Comparison of ENCODE assay signal across 9 cellular contexts in genomic region chr11:93648168-93648567, GRCh38. TPM values are rescaled to one million over a fixed set of nuclear protein-coding genes. Genes with fewer than 3 reads are reported as not detected.
DNase-seq lines count a peak whose midpoint lies in the region; ATAC-seq, FAIRE-seq and TF ChIP-seq lines count a peak whose summit lies in the region.
"Had no signal": no experiment of that assay in that cellular context is flagged by ENCODE, and none has a peak within 500 bp of the region (broad histone marks: within the 10 kb centered on the region; RNA-seq: fewer than 3 reads in every experiment).

No MANE protein-coding gene starts in this region.

- CTCF ChIA-PET in HepG2 (lab: Yijun Ruan, JAX; ENCODE audit: low intra/inter-chr PET ratio, low total read pairs): interaction anchor here (1.5 kb wide), 1 partner anchor 414 kb away, joined by 11 read pairs; no protein-coding TSS in a partner anchor

- FAIRE-seq in HepG2 (lab: Jason Lieb, UNC): peak; percentile 68
- FAIRE-seq in RCC 7860 (lab: Jason Lieb, UNC): no peak
- FAIRE-seq: A204.1 had no signal

- TF ChIP-seq EP300 in HepG2 (IDR thresholded peaks at IDR 0.05; ENCODE audit: low read depth in 2 of 2, low read length in 2 of 2) (no peak), HepG2 (CRISPR knock-in tag; IDR thresholded peaks at IDR 0.05; ENCODE audit: borderline replicate concordance) (no peak), transverse colon (IDR thresholded peaks at IDR 0.05; ENCODE audit: low read depth) (no peak)

- H3K4me1 ChIP-seq in HepG2 (ENCODE audit: insufficient read depth, low read length) (no peaks in the 10 kb centered on the region), transverse colon (peaks cover 0 to 2% (median 0%) of the 10 kb centered on the region in 4 donors)

- POLR2A ChIA-PET in HepG2 (lab: Yijun Ruan, JAX): no interaction called here

- H3K27ac ChIP-seq in HepG2 (ENCODE audit: extremely low read length, insufficient read depth, low read length) (no peak overlapping the region), transverse colon (no peak overlapping the region)

- H3K4me2 ChIP-seq in HepG2 (ENCODE audit: low read depth, low read length): no peak overlapping the region

- 0% methylated on average over 2 of the region's 4 CpGs for WGBS in HepG2 (ENCODE audit: low lambda C conversion rate)
- WGBS in transverse colon (ENCODE audit: low coverage in 1 of 2), 2 donors: 60% methylated on average over 4 of the region's 4 CpGs; no CpG with 5 or more reads in 1 of the 2 donors

- no peak overlapping the region for H3K9ac ChIP-seq in HepG2 (ENCODE audit: insufficient read depth, low read depth, low read length)

- no peak overlapping the region for H2AFZ ChIP-seq in HepG2 (ENCODE audit: low read length)

- DNase-seq in NCI-H1417 (lab: John Stamatoyannopoulos, UW) (peak; percentile 1 to 55 (median 29)), NCI-H1417 treated with DMSO at 0.1 percent for 48 hours (lab: John Stamatoyannopoulos, UW) (no peak), SK-N-DZ (ENCODE audit: low spot score) (peak; percentile 51), HepG2 (ENCODE audit: low spot score) (peak; percentile 30), transverse colon (no peak), NCI-H2029 (lab: John Stamatoyannopoulos, UW) (no peak), RCC 7860 (ENCODE audit: low spot score) (no peak)

- BruUV-seq in HepG2 (replicated peaks; lab: Mats Ljungman, UMichigan): no TSS peak

- TF ChIP-seq CTCF in HepG2 (CRISPR knock-in tag; IDR thresholded peaks at IDR 0.05) (peak; percentile 75), transverse colon (IDR thresholded peaks at IDR 0.05) (peak in 2 of 5 experiments; percentile 20 to 33)

- intact Hi-C loops in HepG2 (cut with micrococcal nuclease; ENCODE audit: unreplicated experiment) (loop anchor here (1.0 kb wide), 1 partner anchor 414 kb away; no protein-coding TSS in a partner anchor), transverse colon (cut with DNase I; ENCODE audit: low total_unique reads) (loop anchor here (5.0 kb wide), 1 partner anchor 416 kb away; no protein-coding TSS in a partner anchor)

- in situ Hi-C loops in HepG2 (cut with HindIII; ENCODE audit: extremely low pct_ligation_motif_present, low pct_unique_long_range_greater_than_20kb) (loop anchor here (25.0 kb wide), 1 partner anchor 711 kb away; no protein-coding TSS in a partner anchor), transverse colon (cut with MboI; ENCODE audit: low pct_ligation_motif_present in 1 of 4, low pct_unique_long_range_greater_than_20kb in 1 of 4, low sequenced_read_pairs in 3 of 4) (loop anchor here in 3 of 4 donors (10.0 to 25.0 kb wide), 3 partner anchors 111 to 711 kb away; partner anchors contain the start of gene SMCO4 (in 1 of the 3))

- TF ChIP-seq POLR2A in HepG2 (IDR thresholded peaks at IDR 0.05; ENCODE audit: insufficient read depth in 1 of 2, low read depth in 2 of 2, low read length in 2 of 2): no peak
- no peak for TF ChIP-seq POLR2A in transverse colon (IDR thresholded peaks at IDR 0.05)

- peak; percentile 59 for ATAC-seq in HG02885 (IDR thresholded peaks at IDR 0.05; ENCODE audit: poor library complexity, unreplicated experiment)
- peak; percentile 88 for ATAC-seq in HepG2

- no peaks in the 10 kb centered on the region for H4K20me1 ChIP-seq in HepG2 (ENCODE audit: insufficient read depth, low read length)

- H3K4me3 ChIP-seq in HepG2 (replicated peaks in 1 of 3; ENCODE audit: insufficient read depth in 1 of 3, low read depth in 2 of 3, low read length in 3 of 3) (no peak overlapping the region), transverse colon (no peak overlapping the region)

- H3K27me3 ChIP-seq in HepG2 (ENCODE audit: control insufficient read depth in 1 of 2, insufficient read depth in 2 of 2, low read length in 2 of 2): peaks cover 0 to 3% of the 10 kb centered on the region in 2 experiments; a peak in 2 of 5 replicates
- no peaks in the 10 kb centered on the region for H3K27me3 ChIP-seq in transverse colon

- no peak for TF ChIP-seq RAD21 in HepG2 (CRISPR knock-in tag; IDR thresholded peaks at IDR 0.05)

- H3K79me2 ChIP-seq in HepG2 (ENCODE audit: insufficient read depth, low read length): no peaks in the 10 kb centered on the region

- H3K36me3 ChIP-seq in HepG2 (replicated peaks in 1 of 2; ENCODE audit: control insufficient read depth in 1 of 2, insufficient read depth in 2 of 2, low read length in 2 of 2): no peaks in the 10 kb centered on the region
- H3K36me3 ChIP-seq in transverse colon: no peaks in the 10 kb centered on the region

- no peaks in the 10 kb centered on the region for H3K9me3 ChIP-seq in HepG2 (ENCODE audit: low read length)
- no peaks in the 10 kb centered on the region for H3K9me3 ChIP-seq in transverse colon

TF ChIP-seq in HepG2, 621 proteins besides CTCF, POLR2A, EP300 and RAD21:
- TF ChIP-seq FOXA3 (CRISPR knock-in tag; IDR thresholded peaks at IDR 0.05) (peak; percentile 35; the same call in 1 of the 2 replicates), SMC3 (IDR thresholded peaks at IDR 0.05; ENCODE audit: low read length) (peak; percentile 76), ZSCAN22 (CRISPR knock-in tag; IDR thresholded peaks at IDR 0.05) (no peak), STAG1 (CRISPR knock-in tag; IDR thresholded peaks at IDR 0.05) (peak; percentile 78)

RNA-seq across cellular contexts. Expression of gene CEP295, which starts 13.3 kb away (rescaled TPM):
- polyA plus RNA-seq in SK-N-DZ (2014; cell fraction: cytosol; rRNA removed): 31.2 and 41.7 TPM in 2 replicates
- polyA plus RNA-seq in SK-N-DZ (2014; cell fraction: nucleus; rRNA removed): 49.8 and 65.4 TPM in 2 replicates
- total RNA-seq in HepG2 (2016; rRNA removed; fragmentation: Illumina TruSeq; extraction: Trizol): 19.2 and 23.8 TPM in 2 replicates
- 5.1 and 7.4 TPM in 2 replicates for total RNA-seq in HepG2 (2016; cell fraction: cytosol; rRNA removed; fragmentation: Illumina TruSeq; extraction: Trizol; ENCODE audit: low read depth)
- 17.2 and 21.0 TPM in 2 replicates for total RNA-seq in HepG2 (2016; cell fraction: insoluble cytoplasmic fraction; rRNA removed; fragmentation: Illumina TruSeq; extraction: Trizol)
- 9.8 and 11.9 TPM in 2 replicates for total RNA-seq in HepG2 (2016; cell fraction: membrane; rRNA removed; fragmentation: Illumina TruSeq; extraction: Trizol)
- 54.8 and 58.3 TPM in 2 replicates for total RNA-seq in HepG2 (2016; cell fraction: nucleus; rRNA removed; fragmentation: Illumina TruSeq; extraction: Trizol)
- 5.8 and 6.9 TPM in 2 replicates for polyA plus RNA-seq in HepG2 (2011; rRNA removed)
- polyA plus RNA-seq in HepG2 (2011; cell fraction: cytosol; rRNA removed): 1.6 and 2.4 TPM in 2 replicates
- polyA plus RNA-seq in HepG2 (2011; cell fraction: nucleus; rRNA removed): 7.4 and 9.2 TPM in 2 replicates
- polyA plus RNA-seq in HepG2 (2012): 3.4 and 4.5 TPM in 2 replicates
- 0.61 and 0.66 TPM in 2 replicates for polyA plus RNA-seq in HepG2 (2016; cell fraction: cytosol; fragmentation: Illumina TruSeq; extraction: Trizol; ENCODE audit: low read depth)
- 9.7 and 11.4 TPM in 2 replicates for polyA plus RNA-seq in HepG2 (2016; cell fraction: insoluble cytoplasmic fraction; fragmentation: Illumina TruSeq; extraction: Trizol; ENCODE audit: low read depth)
- 1.7 and 2.1 TPM in 2 replicates for polyA plus RNA-seq in HepG2 (2016; cell fraction: membrane; fragmentation: Illumina TruSeq; extraction: Trizol; ENCODE audit: low read depth)
- 24.7 and 29.2 TPM in 2 replicates for polyA plus RNA-seq in HepG2 (2016; cell fraction: nucleus; fragmentation: Illumina TruSeq; extraction: Trizol; ENCODE audit: insufficient read depth, low read depth)
- 7.1 and 58.6 TPM in 2 replicates for polyA minus RNA-seq in HepG2 (2011; rRNA and poly(A)+ RNA removed; ENCODE audit: low replicate concordance)
- 6.8 and 8.7 TPM in 2 replicates for polyA minus RNA-seq in HepG2 (2011; cell fraction: cytosol; rRNA and poly(A)+ RNA removed)
- 76.9 and 83.3 TPM in 2 replicates for polyA minus RNA-seq in HepG2 (2011; cell fraction: nucleus; rRNA and poly(A)+ RNA removed)
- total RNA-seq in transverse colon: 10 to 100 TPM in 3 of 4 donors, 1 to 10 TPM in 1; 5.6 to 15.5 (median 13.8) TPM

Comparison
In these comparisons a context has a peak if more than half of its experiments do, and no peak if none do; other contexts are left out.
1. DNase-seq: peak in NCI-H1417 (3 of 3), SK-N-DZ (single experiment) and HepG2 (single experiment); none in NCI-H1417 treated with DMSO at 0.1 percent for 48 hours (single experiment), transverse colon (single experiment), NCI-H2029 (single experiment) and RCC 7860 (single experiment).